ENCODE assay signal across 30 cellular contexts in the genomic region with DNA sequence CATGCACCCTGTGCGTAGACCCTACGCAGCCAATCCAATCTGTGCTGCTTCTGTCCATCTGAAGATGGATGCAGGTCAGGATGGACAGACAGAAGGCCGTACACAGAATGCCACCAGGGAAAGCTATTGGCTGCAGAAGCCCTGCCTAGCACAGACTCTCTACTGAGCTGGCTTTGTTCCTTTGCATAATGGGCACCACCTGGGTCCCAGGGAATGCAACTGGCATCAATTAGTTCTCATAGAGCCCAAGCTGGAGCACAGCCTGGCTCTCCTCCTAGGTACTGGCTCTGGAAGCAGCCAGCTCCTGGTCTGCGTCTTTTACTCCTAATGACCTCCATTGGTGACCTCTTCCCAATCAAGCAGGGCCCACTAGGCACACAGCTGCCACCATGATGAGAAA.
"Had no signal": no experiment of that assay in that cellular context is flagged by ENCODE, and none has a peak within 500 bp of the region (broad histone marks: within the 10 kb centered on the region; RNA-seq: fewer than 3 reads in every experiment).

No MANE protein-coding gene starts in this region.

- H3K27ac ChIP-seq: ovary, parathyroid adenoma, psoas muscle, skin epidermis, spleen, suprapubic skin, testis, tibial artery, transverse colon, upper lobe of right lung, vagina had no signal

- H3K4me2 ChIP-seq: smooth muscle cell had no signal

- H3K9me3 ChIP-seq: ovary, psoas muscle, suprapubic skin, testis, tibial artery, transverse colon, upper lobe of right lung, vagina had no signal

- H3K4me3 ChIP-seq: ovary, psoas muscle, skin epidermis, smooth muscle cell, spleen, suprapubic skin, testis, tibial artery, transverse colon, upper lobe of right lung, vagina had no signal

- H3K4me1 Mint-ChIP-seq: nephron progenitor cell; neural crest cell; stimulated activated memory B cell treated with anti-CD40 and anti-IgM and Interleukin-4, amounts not matched to agents 10 μg/mL and 1 μg/mL and 100 μg/mL, for 72 hours had no signal

- H3K27ac Mint-ChIP-seq: naive thymus-derived CD8-positive, alpha-beta T cell; natural killer cell treated with Interleukin-12 subunit alpha and Interleukin-12 subunit beta and Interleukin-15 and Interleukin-18, amount 100 ng/mL, for 72 hours; nephron progenitor cell; progenitor cell of endocrine pancreas; stimulated activated memory B cell treated with anti-CD40 and anti-IgM and Interleukin-4, amounts not matched to agents 10 μg/mL and 1 μg/mL and 100 μg/mL, for 72 hours; type B pancreatic cell had no signal

- H3K9ac ChIP-seq: parathyroid adenoma had no signal

- ATAC-seq: naive thymus-derived CD8-positive, alpha-beta T cell; psoas muscle; right cardiac atrium; sciatic nerve; stimulated activated memory B cell treated with anti-CD40 and anti-IgM and Interleukin-4, amounts not matched to agents 10 μg/mL and 1 μg/mL and 100 μg/mL, for 72 hours; stimulated activated naive CD8-positive, alpha-beta T cell treated with anti-CD3 and anti-CD28 coated beads, Interleukin-15, amount 100 ng/mL, for 72 hours; stimulated activated naive CD8-positive, alpha-beta T cell treated with anti-CD3 and anti-CD28 coated beads, Interleukin-15, Interleukin-2, amounts not matched to agents 100 U/mL and 50 U/mL, for 24 hours; upper lobe of right lung had no signal

- H3K27me3 Mint-ChIP-seq: progenitor cell of endocrine pancreas had no signal

- H2AFZ ChIP-seq: parathyroid adenoma had no signal

- H3K4me1 ChIP-seq: parathyroid adenoma, psoas muscle, spleen, suprapubic skin, testis, tibial artery, transverse colon, upper lobe of right lung, vagina had no signal

- H3K27me3 ChIP-seq: ovary, suprapubic skin, testis, transverse colon, upper lobe of right lung, vagina had no signal

- H3K9me3 Mint-ChIP-seq: natural killer cell treated with Interleukin-12 subunit alpha and Interleukin-12 subunit beta and Interleukin-15 and Interleukin-18, amount 100 ng/mL, for 72 hours; type B pancreatic cell had no signal

- DNase-seq: naive thymus-derived CD8-positive, alpha-beta T cell; nephron progenitor cell; occipital lobe; ovary; psoas muscle; right cardiac atrium; spleen; stimulated activated CD4-positive, alpha-beta T cell treated with anti-CD3 and anti-CD28 coated beads, Interleukin-12 subunit alpha, Interleukin-12 subunit beta, amount 100 ng/mL, for 4 hours; stimulated activated CD4-positive, alpha-beta T cell treated with anti-CD3 and anti-CD28 coated beads, Interleukin-1b, Interleukin-23, amount 100 ng/mL, for 48 hours; stimulated activated CD4-positive, alpha-beta T cell treated with anti-CD3 and anti-CD28 coated beads, Interleukin-4, amount 100 ng/mL, for 1 hour; stimulated activated CD4-positive, alpha-beta T cell treated with anti-CD3 and anti-CD28 coated beads, Interleukin-4, amount 100 ng/mL, for 4 hours; stimulated activated CD8-positive, alpha-beta memory T cell treated with anti-CD3 and anti-CD28 coated beads, Interleukin-4, amount 100 ng/mL, for 48 hours; stimulated activated naive CD4-positive, alpha-beta T cell; stimulated activated naive CD8-positive, alpha-beta T cell treated with anti-CD3 and anti-CD28 coated beads, Interleukin-15, amount 100 ng/mL, for 72 hours; stimulated activated naive CD8-positive, alpha-beta T cell treated with anti-CD3 and anti-CD28 coated beads, Interleukin-15, Interleukin-2, amounts not matched to agents 100 U/mL and 50 U/mL, for 24 hours; testis; tibial artery; transverse colon; upper lobe of right lung had no signal

- H3K36me3 Mint-ChIP-seq: natural killer cell treated with Interleukin-12 subunit alpha and Interleukin-12 subunit beta and Interleukin-15 and Interleukin-18, amount 100 ng/mL, for 72 hours; stimulated activated memory B cell treated with anti-CD40 and anti-IgM and Interleukin-4, amounts not matched to agents 10 μg/mL and 1 μg/mL and 100 μg/mL, for 72 hours; type B pancreatic cell had no signal

- H3K36me3 ChIP-seq: ovary, spleen, suprapubic skin, tibial artery, transverse colon, upper lobe of right lung, vagina had no signal

- H3K4me3 Mint-ChIP-seq: naive thymus-derived CD8-positive, alpha-beta T cell; natural killer cell treated with Interleukin-12 subunit alpha and Interleukin-12 subunit beta and Interleukin-15 and Interleukin-18, amount 100 ng/mL, for 72 hours; nephron progenitor cell; neural crest cell; stimulated activated memory B cell treated with anti-CD40 and anti-IgM and Interleukin-4, amounts not matched to agents 10 μg/mL and 1 μg/mL and 100 μg/mL, for 72 hours; stimulated activated naive CD8-positive, alpha-beta T cell treated with anti-CD3 and anti-CD28 coated beads, Interleukin-15, amount 100 ng/mL, for 72 hours; type B pancreatic cell had no signal

- H3K79me2 ChIP-seq: parathyroid adenoma had no signal
